ENCODE assay signal across 9 cellular contexts in the genomic region with DNA sequence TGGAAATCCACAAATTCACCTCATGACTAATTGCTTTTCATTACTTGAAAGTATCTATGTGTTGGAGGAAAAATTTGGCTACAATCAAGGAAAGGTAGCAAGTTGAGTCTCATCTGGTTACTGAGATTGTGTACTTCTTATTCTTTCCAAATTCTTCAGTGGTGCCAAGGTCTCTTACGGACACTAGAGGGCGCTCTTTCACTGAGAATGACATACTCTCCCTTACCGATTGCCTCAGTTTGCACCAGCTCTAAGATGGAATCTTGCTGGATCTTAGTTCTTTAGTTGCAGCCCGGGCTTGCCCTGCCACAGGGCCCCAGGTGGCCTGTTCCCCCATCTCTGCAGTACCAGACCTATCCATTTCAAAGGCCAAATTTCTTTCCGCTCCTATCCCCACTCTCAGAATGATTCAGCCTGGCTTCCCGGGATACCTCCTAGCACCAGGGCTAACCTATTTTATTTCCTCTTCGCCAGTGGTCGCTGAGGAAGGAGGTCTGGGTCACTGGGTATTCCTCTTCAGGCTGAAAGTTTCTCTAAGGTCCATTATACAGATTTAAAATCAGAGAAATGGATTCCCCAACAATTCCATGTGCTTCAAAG. TPM values are rescaled to one million over a fixed set of nuclear protein-coding genes. Genes with fewer than 3 reads are reported as not detected.
DNase-seq lines count a peak whose midpoint lies in the region; ATAC-seq, FAIRE-seq and TF ChIP-seq lines count a peak whose summit lies in the region.
"Had no signal": no experiment of that assay in that cellular context is flagged by ENCODE, and none has a peak within 500 bp of the region (broad histone marks: within the 10 kb centered on the region; RNA-seq: fewer than 3 reads in every experiment).

No MANE protein-coding gene starts in this region.

- POLR2A ChIA-PET in PC-3 (lab: Charles Lee; ENCODE audit: unreplicated experiment) (no interaction called here), K562 (lab: Yijun Ruan, JAX) (no interaction called here)

- H3K9me2 ChIP-seq in PC-3 (replicated peaks; ENCODE audit: low read length), result no peaks in the 10 kb centered on the region

- intact Hi-C loops in PC-3 (cut with micrococcal nuclease) (loop anchor here (1.0 to 5.0 kb wide), 3 partner anchors 1481 to 1671 kb away; no protein-coding TSS in a partner anchor), K562 (cut with micrococcal nuclease) (loop anchor here (1.0 to 5.0 kb wide), 5 partner anchors 211 to 1481 kb away; no protein-coding TSS in a partner anchor)

- H3K9me3 ChIP-seq in PC-3 (ENCODE audit: low read length) (no peaks in the 10 kb centered on the region), K562 (replicated peaks; ENCODE audit: control insufficient read depth, insufficient read depth, low read depth, low read length) (no peaks in the 10 kb centered on the region), keratinocyte (ENCODE audit: control insufficient read depth, low read depth, low read length) (no peaks in the 10 kb centered on the region)

- H3F3A ChIP-seq in PC-3 (ENCODE audit: low read length, unreplicated experiment), result no peaks in the 10 kb centered on the region

- CTCF ChIA-PET in PC-3 (lab: Charles Lee) (no interaction called here), K562 (lab: Yijun Ruan, JAX; ENCODE audit: low intra/inter-chr PET ratio) (interaction anchor here (0.9 to 1.7 kb wide), 4 partner anchors 207 to 1763 kb away, joined by 3 to 18 read pairs (median 4); no protein-coding TSS in a partner anchor)

- H3K4me3 ChIP-seq in PC-3 (ENCODE audit: low read length) (no peak overlapping the region), K562 (no peak overlapping the region), keratinocyte (ENCODE audit: control insufficient read depth in 2 of 3, extremely low read depth in 1 of 3, insufficient read depth in 2 of 3, low read depth in 1 of 3, low read length in 3 of 3) (no peak overlapping the region)

- in situ Hi-C loops in Caki2 (cut with HindIII; ENCODE audit: low pct_unique_long_range_greater_than_20kb, low sequenced_read_pairs), result no loop called here
- in situ Hi-C loops in K562 (cut with MboI), result loop anchor here (5.0 to 25.0 kb wide), 3 partner anchors 211 to 531 kb away; no protein-coding TSS in a partner anchor

- H3K4me1 ChIP-seq in PC-3 (ENCODE audit: insufficient read depth, low read length) (no peaks in the 10 kb centered on the region), K562 (replicated peaks in 1 of 2; ENCODE audit: control insufficient read depth in 2 of 2, insufficient read depth in 2 of 2, low read length in 2 of 2) (no peaks in the 10 kb centered on the region; a peak in 1 of 5 replicates), keratinocyte (ENCODE audit: control insufficient read depth, extremely low read depth, insufficient read depth, low read length) (no peaks in the 10 kb centered on the region)

- FAIRE-seq in HTR-8/SVneo (lab: Jason Lieb, UNC) (no peak), K562 (lab: Jason Lieb, UNC) (peak; percentile 49), keratinocyte (lab: Jason Lieb, UNC) (no peak)

- TF ChIP-seq CTCF in PC-3 (conservative IDR thresholded peaks at IDR 0.05; ENCODE audit: low read depth, low read length) (peak; percentile 86), K562 (IDR thresholded peaks at IDR 0.05 in 2 of 3, conservative IDR thresholded peaks at IDR 0.05 in 1 of 3; ENCODE audit: insufficient read depth in 2 of 3, low read depth in 1 of 3, low read length in 3 of 3) (peak; percentile 59 to 78 (median 72)), keratinocyte (optimal IDR thresholded peaks at IDR 0.05 in 1 of 3, IDR thresholded peaks at IDR 0.05 in 1 of 3, conservative IDR thresholded peaks at IDR 0.05 in 1 of 3; ENCODE audit: extremely low read depth in 1 of 3, insufficient read depth in 2 of 3, low read length in 3 of 3) (peak; percentile 64 to 67 (median 66))

- no peaks in the 10 kb centered on the region for H3K9me3 Mint-ChIP-seq in stimulated activated naive CD8-positive, alpha-beta T cell treated with anti-CD3 and anti-CD28 coated beads, Interleukin-15, amount 100 ng/mL, for 72 hours

- peak; percentile 82 to 84 for TF ChIP-seq RAD21 in K562 (CRISPR knock-in tag; conservative IDR thresholded peaks at IDR 0.05 in 1 of 2, IDR thresholded peaks at IDR 0.05 in 1 of 2)

- H3K27ac ChIP-seq in PC-3 (ENCODE audit: low read length) (no peak overlapping the region), K562 (ENCODE audit: extremely low read depth, low read depth, low read length) (no peak overlapping the region), keratinocyte (ENCODE audit: control insufficient read depth, insufficient read depth, low read length) (no peak overlapping the region)

- H3K36me3 ChIP-seq in PC-3 (ENCODE audit: low read depth, low read length), result no peaks in the 10 kb centered on the region
- no peaks in the 10 kb centered on the region for H3K36me3 ChIP-seq in K562 (ENCODE audit: control insufficient read depth, insufficient read depth, low read length)
- H3K36me3 ChIP-seq in keratinocyte (ENCODE audit: control insufficient read depth in 2 of 2, extremely low read depth in 1 of 2, insufficient read depth in 2 of 2, low read length in 2 of 2), result no peaks in the 10 kb centered on the region

- no peak overlapping the region for H3K4me3 Mint-ChIP-seq in stimulated activated naive CD8-positive, alpha-beta T cell treated with anti-CD3 and anti-CD28 coated beads, Interleukin-15, amount 100 ng/mL, for 72 hours
- H3K4me3 Mint-ChIP-seq: T-helper 17 cell had no signal

- 6% methylated on average over 8 of the region's 8 CpGs for WGBS in K562 (ENCODE audit: insufficient coverage, low coverage, missing lambda C conversion rate)

- H3K79me2 ChIP-seq in PC-3 (ENCODE audit: low read length) (no peaks in the 10 kb centered on the region), K562 (ENCODE audit: control insufficient read depth, insufficient read depth, low read length) (no peaks in the 10 kb centered on the region), keratinocyte (ENCODE audit: control insufficient read depth, insufficient read depth, low read length) (no peaks in the 10 kb centered on the region)

- no peak overlapping the region for H3K27ac Mint-ChIP-seq in stimulated activated naive CD8-positive, alpha-beta T cell treated with anti-CD3 and anti-CD28 coated beads, Interleukin-15, amount 100 ng/mL, for 72 hours
- H3K27ac Mint-ChIP-seq: T-helper 17 cell had no signal

- H3K9me1 ChIP-seq in K562 (ENCODE audit: control insufficient read depth, insufficient read depth, low read length) (no peaks in the 10 kb centered on the region), keratinocyte (ENCODE audit: control insufficient read depth, extremely low read depth, insufficient read depth, low read length) (no peaks in the 10 kb centered on the region)

- H3K4me1 Mint-ChIP-seq in stimulated activated naive CD8-positive, alpha-beta T cell treated with anti-CD3 and anti-CD28 coated beads, Interleukin-15, amount 100 ng/mL, for 72 hours, result no peaks in the 10 kb centered on the region
- H3K4me1 Mint-ChIP-seq: T-helper 17 cell had no signal

- peaks cover 29% of the 10 kb centered on the region for H3K27me3 Mint-ChIP-seq in stimulated activated naive CD8-positive, alpha-beta T cell treated with anti-CD3 and anti-CD28 coated beads, Interleukin-15, amount 100 ng/mL, for 72 hours

- no peak for TF ChIP-seq EP300 in K562 (IDR thresholded peaks at IDR 0.05; ENCODE audit: low read length)

- H2AFZ ChIP-seq in PC-3 (ENCODE audit: low read length), result no peak overlapping the region
- no peak overlapping the region for H2AFZ ChIP-seq in K562 (ENCODE audit: low read depth, low read length)
- no peak overlapping the region for H2AFZ ChIP-seq in keratinocyte (ENCODE audit: control insufficient read depth, low read length)

- H4K20me1 ChIP-seq in PC-3 (ENCODE audit: low read length), result no peaks in the 10 kb centered on the region
- no peaks in the 10 kb centered on the region for H4K20me1 ChIP-seq in K562 (replicated peaks; ENCODE audit: control insufficient read depth, insufficient read depth, low read length)
- no peaks in the 10 kb centered on the region for H4K20me1 ChIP-seq in keratinocyte (ENCODE audit: control insufficient read depth, extremely low read depth, insufficient read depth, low read length)

- DNase-seq in Caki2 (ENCODE audit: low read depth), result peak; percentile 17
- peak; percentile 1 for DNase-seq in HTR-8/SVneo (ENCODE audit: insufficient read length, low spot score)
- peak; percentile 64 for DNase-seq in PC-3
- DNase-seq in K562 (ENCODE audit: extremely low read depth in 1 of 4, low spot score in 3 of 4), result peak; percentile 45 to 57 (median 50)
- DNase-seq in keratinocyte (ENCODE audit: low read depth, low spot score), result peak; percentile 32
- peak; percentile 13 to 15 for DNase-seq in stimulated activated naive CD8-positive, alpha-beta T cell treated with anti-CD3 and anti-CD28 coated beads, Interleukin-15, amount 100 ng/mL, for 72 hours

- H3K27me3 ChIP-seq in PC-3 (ENCODE audit: low read length) (peaks cover 34% of the 10 kb centered on the region), K562 (ENCODE audit: control insufficient read depth in 2 of 2, insufficient read depth in 2 of 2, low read length in 2 of 2) (no peaks in the 10 kb centered on the region; a peak in 1 of 5 replicates), keratinocyte (ENCODE audit: control insufficient read depth, extremely low read depth, insufficient read depth, low read length) (no peaks in the 10 kb centered on the region)

- dilution Hi-C loops in keratinocyte (cut with MboI; ENCODE audit: extremely low pct_ligation_motif_present, low sequenced_read_pairs), result no loop called here

- TF ChIP-seq POLR2A in K562 (conservative IDR thresholded peaks at IDR 0.05), result no peak

- H3K4me2 ChIP-seq in PC-3 (ENCODE audit: low read length) (no peak overlapping the region), K562 (ENCODE audit: insufficient read depth, low read length) (no peak overlapping the region), keratinocyte (ENCODE audit: control insufficient read depth, extremely low read depth, insufficient read depth, low read depth, low read length) (no peak overlapping the region)

- ATAC-seq in GM18868 (IDR thresholded peaks at IDR 0.05; ENCODE audit: unreplicated experiment), result peak; percentile 76
- ATAC-seq in PC-3, result peak; percentile 64
- ATAC-seq in K562, result peak; percentile 91
- ATAC-seq in stimulated activated naive CD8-positive, alpha-beta T cell treated with anti-CD3 and anti-CD28 coated beads, Interleukin-15, amount 100 ng/mL, for 72 hours, result peak; percentile 64
- no peak for ATAC-seq in HG03280 (IDR thresholded peaks at IDR 0.05; ENCODE audit: unreplicated experiment)
- ATAC-seq: T-helper 17 cell had no signal

- BruUV-seq in PC-3 (replicated peaks; lab: Mats Ljungman, UMichigan) (no TSS peak), K562 (replicated peaks; lab: Mats Ljungman, UMichigan) (no TSS peak)

- no peak overlapping the region for H3K9ac ChIP-seq in PC-3 (ENCODE audit: low read length)
- no peak overlapping the region for H3K9ac ChIP-seq in K562 (ENCODE audit: insufficient read depth in 1 of 2, low read depth in 2 of 2, low read length in 2 of 2)
- no peak overlapping the region for H3K9ac ChIP-seq in keratinocyte (ENCODE audit: control insufficient read depth, extremely low read depth, insufficient read depth, low read length)

RNA-seq across cellular contexts. Expression of gene GPR50, which starts 24.6 kb away (rescaled TPM):
- total RNA-seq in Caki2 (2014; rRNA removed; shearing (Covaris generic); ENCODE audit: low replicate concordance), result not detected in 2 replicates
- total RNA-seq in PC-3 (2014; rRNA removed) (not detected in 2 replicates), K562 (2014; rRNA removed) (not detected in 2 replicates), K562 (2014; rRNA removed; fragmentation: Illumina TruSeq; extraction: Trizol) (not detected in 2 replicates), K562 (2015; rRNA removed; fragmentation: Illumina TruSeq; extraction: Trizol) (not detected in 2 replicates), K562 (2021) (0.11 TPM in 1 of 2 replicates, not detected in the other)
- 0.14 and 0.21 TPM in 2 replicates for total RNA-seq in K562 (2011; cell fraction: chromatin; rRNA removed; ENCODE audit: low replicate concordance)
- total RNA-seq in K562 (2011; cell fraction: nucleolus; rRNA removed), result not detected in 2 replicates
- 0.22 TPM in 1 of 2 replicates, not detected in the other for total RNA-seq in K562 (2011; cell fraction: nucleoplasm; rRNA removed)
- polyA plus RNA-seq in K562 (2011; rRNA removed) (not detected in 2 replicates), K562 (2014; fragmentation: Illumina TruSeq; extraction: Trizol) (not detected in 2 replicates), K562 (2014; fragmentation: Nextera tagmentation; extraction: Ambion mirVana) (under 1 TPM in 1 of 2 experiments, not detected in 1; 0.03 TPM), K562 (2014; rRNA removed) (not detected in 2 replicates), keratinocyte (not detected in 3 replicates)
- not detected in 2 replicates for polyA plus RNA-seq in K562 (2011; cell fraction: cytosol; rRNA removed)
- polyA plus RNA-seq in K562 (2011; cell fraction: nucleus; rRNA removed), result 0.07 and 0.18 TPM in 2 replicates
- 0.05 and 0.10 TPM in 2 replicates for polyA plus RNA-seq in K562 (2012)
- not detected in 2 replicates for polyA minus RNA-seq in K562 (2011; rRNA and poly(A)+ RNA removed)
- not detected in 2 replicates for polyA minus RNA-seq in K562 (2011; cell fraction: cytosol; rRNA and poly(A)+ RNA removed)
- not detected in 2 replicates for polyA minus RNA-seq in K562 (2011; cell fraction: nucleus; rRNA and poly(A)+ RNA removed)
- polyA plus RNA-seq in keratinocyte (2011; ENCODE audit: low read depth), result not detected
- polyA plus RNA-seq in keratinocyte (2011; cell fraction: cytosol; rRNA removed), result not detected in 2 replicates
- polyA plus RNA-seq in keratinocyte (2011; cell fraction: nucleus; rRNA removed), result not detected in 2 replicates
- polyA plus RNA-seq in keratinocyte (2012; ENCODE audit: low replicate concordance), result not detected in 2 replicates
- not detected in 3 replicates for polyA minus RNA-seq in keratinocyte
- polyA minus RNA-seq in keratinocyte (2011; cell fraction: cytosol; rRNA and poly(A)+ RNA removed), result not detected
- polyA minus RNA-seq in keratinocyte (2011; cell fraction: nucleus; rRNA and poly(A)+ RNA removed), result not detected in 2 replicates
- total RNA-seq: T-helper 17 cell had no signal

Comparison
In these comparisons a context has a peak if more than half of its experiments do, and no peak if none do; other contexts are left out.
1. DNase-seq: peak in every context shown above with its lines; median percentile 64 in PC-3; 50 in K562; 32 in keratinocyte; 17 in Caki2; 14 in stimulated activated naive CD8-positive, alpha-beta T cell treated with anti-CD3 and anti-CD28 coated beads, Interleukin-15, amount 100 ng/mL, for 72 hours; 1 in HTR-8/SVneo.